8 cellular contexts compared by ENCODE assay signal in the genomic region with DNA sequence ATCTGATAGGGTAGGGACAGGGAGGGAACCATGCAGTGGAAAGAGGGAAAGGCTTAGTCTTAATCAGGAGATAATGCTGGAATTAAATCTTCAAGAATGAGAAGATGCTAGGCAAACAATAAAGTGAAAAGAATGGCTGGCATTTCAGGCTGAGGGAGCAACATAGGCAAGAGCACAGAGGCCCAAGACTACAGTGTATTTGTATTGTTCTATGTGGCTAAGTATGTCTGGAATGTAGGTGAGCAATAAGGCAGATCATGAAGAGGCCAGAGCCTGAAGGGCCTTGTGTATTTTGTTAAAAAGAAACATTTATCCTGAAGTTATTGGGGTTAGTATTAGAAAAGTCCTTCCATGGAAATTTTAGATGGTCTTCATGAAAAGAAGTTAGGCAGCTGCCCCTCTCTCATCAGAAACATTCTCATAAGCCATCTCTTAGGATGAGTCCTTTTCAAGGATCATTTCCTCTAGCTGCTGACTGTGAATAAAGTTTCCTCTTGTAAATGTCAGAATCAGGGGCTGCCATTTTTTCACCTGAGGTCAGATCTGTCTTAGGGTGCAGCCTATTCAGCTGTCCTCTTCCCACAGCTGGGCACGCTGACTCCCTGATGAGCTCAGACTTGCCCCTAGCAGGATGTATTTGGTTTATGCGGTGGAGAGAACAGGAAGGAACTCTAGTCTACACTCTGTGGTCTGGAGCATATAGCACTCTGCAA. TPM values are rescaled to one million over a fixed set of nuclear protein-coding genes. Genes with fewer than 3 reads are reported as not detected.
DNase-seq lines count a peak whose midpoint lies in the region; ATAC-seq, FAIRE-seq and TF ChIP-seq lines count a peak whose summit lies in the region.

No MANE protein-coding gene starts in this region.

- WGBS in suprapubic skin = 38% methylated on average over 1 of the region's 2 CpGs

- peaks cover 4% of the 10 kb centered on the region for H3K36me3 ChIP-seq in bronchial epithelial cell (ENCODE audit: control insufficient read depth, insufficient read depth, low read length)
- peaks cover 26% of the 10 kb centered on the region for H3K36me3 ChIP-seq in suprapubic skin

- H3K9me3 ChIP-seq in suprapubic skin = no peaks in the 10 kb centered on the region

- no peak for TF ChIP-seq POLR2A in suprapubic skin (IDR thresholded peaks at IDR 0.05)

- peaks cover 34% of the 10 kb centered on the region for H3K4me1 Mint-ChIP-seq in memory B cell

- TF ChIP-seq CTCF in bronchial epithelial cell (IDR thresholded peaks at IDR 0.05; ENCODE audit: insufficient read depth, low read length, severe bottlenecking) (no peak), suprapubic skin (IDR thresholded peaks at IDR 0.05) (no peak)

- H3K27me3 ChIP-seq in bronchial epithelial cell (ENCODE audit: control insufficient read depth, insufficient read depth, low read length) (no peaks in the 10 kb centered on the region), suprapubic skin (no peaks in the 10 kb centered on the region)

- H3K4me1 ChIP-seq in suprapubic skin = peaks cover 13% of the 10 kb centered on the region

- H3K27ac ChIP-seq in suprapubic skin = peak overlapping the region; percentile 35

- H3K4me3 Mint-ChIP-seq in memory B cell = peak overlapping the region; percentile 27

- TF ChIP-seq EP300 in suprapubic skin (IDR thresholded peaks at IDR 0.05) = no peak

- peak; percentile 55 for DNase-seq in AG08396 (ENCODE audit: low spot score)
- peak in 4 of 5 donors; percentile 3 to 84 (median 14) for DNase-seq in T-helper 1 cell
- peak; percentile 93 for DNase-seq in bronchial epithelial cell (ENCODE audit: low read depth)
- DNase-seq in memory B cell (ENCODE audit: low spot score in 2 of 2) = peak in 1 of 2 donors; percentile 9
- no peak for DNase-seq in suprapubic skin (ENCODE audit: low spot score in 2 of 2)
- no peak for DNase-seq in mesenteric fat pad (ENCODE audit: low spot score)

- H3K4me3 ChIP-seq in bronchial epithelial cell (ENCODE audit: low read depth, low read length) = no peak overlapping the region
- no peak overlapping the region for H3K4me3 ChIP-seq in suprapubic skin

- peaks cover 55% of the 10 kb centered on the region for H3K36me3 Mint-ChIP-seq in memory B cell

- H3K27me3 Mint-ChIP-seq in memory B cell = no peaks in the 10 kb centered on the region

- ATAC-seq in GM19324 (IDR thresholded peaks at IDR 0.05; ENCODE audit: low FRiP score, unreplicated experiment) (peak; percentile 99), HG03196 (IDR thresholded peaks at IDR 0.05; ENCODE audit: unreplicated experiment) (peak; percentile 100), memory B cell (ENCODE audit: low read depth) (peak; percentile 98)

- H3K9me3 Mint-ChIP-seq in memory B cell = no peaks in the 10 kb centered on the region

- H3K27ac Mint-ChIP-seq in memory B cell = no peak overlapping the region

- peak; percentile 13 for FAIRE-seq in bronchial epithelial cell (lab: Jason Lieb, UNC)

RNA-seq across cellular contexts. Expression of a gene that starts 46.3 kb away (rescaled TPM):
- total RNA-seq in bronchial epithelial cell = 20.0 and 25.5 TPM in 2 replicates
- 10 to 100 TPM; 28.6 to 41.0 (median 34.6) TPM for total RNA-seq in suprapubic skin
- total RNA-seq in mesenteric fat pad = 15.7 TPM

Comparison
In these comparisons a context has a peak if more than half of its experiments do, and no peak if none do; other contexts are left out.
1. DNase-seq: peak in AG08396 (single experiment), T-helper 1 cell (4 of 5) and bronchial epithelial cell (single experiment); none in suprapubic skin (0 of 2) and mesenteric fat pad (single experiment).
2. Peak in every context shown above with its lines, with median percentiles within 50 percentile points of each other: ATAC-seq.